Comparison of ENCODE assay signal across 29 cellular contexts in the genomic region with DNA sequence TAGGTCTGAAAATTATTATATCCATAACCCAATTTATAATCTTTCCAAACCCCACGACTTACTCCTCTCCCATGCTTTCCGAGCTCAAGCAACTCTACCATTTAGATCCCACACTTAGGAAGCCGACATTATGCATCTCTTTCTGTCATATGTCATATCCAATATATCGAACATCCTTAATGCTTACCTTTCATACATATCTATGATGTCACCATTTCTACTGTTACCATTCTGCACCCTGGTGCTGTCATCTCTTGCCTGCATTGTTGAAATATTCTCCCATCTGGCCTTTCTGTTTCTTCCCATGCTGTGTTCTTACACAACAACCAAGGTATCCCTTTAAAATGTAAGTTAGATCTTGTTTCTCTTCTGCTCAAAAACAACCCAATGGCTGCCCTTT.
"Had no signal": no experiment of that assay in that cellular context is flagged by ENCODE, and none has a peak within 500 bp of the region (broad histone marks: within the 10 kb centered on the region; RNA-seq: fewer than 3 reads in every experiment).

No MANE protein-coding gene starts in this region.

- H3K36me3 ChIP-seq: stomach, suprapubic skin, thoracic aorta, thyroid gland, tibial artery, tibial nerve, transverse colon, upper lobe of left lung, upper lobe of right lung, uterus, vagina had no signal

- H3K9me3 ChIP-seq: stomach, suprapubic skin, testis, thoracic aorta, thyroid gland, tibial artery, tibial nerve, transverse colon, upper lobe of left lung, upper lobe of right lung, uterus, vagina had no signal

- H3K4me1 ChIP-seq: stomach, suprapubic skin, testis, thyroid gland, tibial artery, tibial nerve, transverse colon, upper lobe of left lung, upper lobe of right lung, uterus, vagina had no signal

- FAIRE-seq: urothelium cell line had no signal

- H3K27me3 ChIP-seq: stomach, suprapubic skin, testis, thyroid gland, tibial artery, tibial nerve, transverse colon, upper lobe of left lung, upper lobe of right lung, uterus, vagina had no signal

- H3K36me3 Mint-ChIP-seq: stimulated activated effector memory CD8-positive, alpha-beta T cell treated with anti-CD3 and anti-CD28 coated beads, Interleukin-12 subunit alpha, Interleukin-12 subunit beta, amount 100 ng/mL, for 72 hours; stimulated activated memory B cell treated with anti-CD40 and anti-IgM and Interleukin-4, amounts not matched to agents 10 μg/mL and 1 μg/mL and 100 μg/mL, for 72 hours; stimulated activated naive B cell treated with anti-CD40 and anti-IgM and Interleukin-4, amounts not matched to agents 10 μg/mL and 1 μg/mL and 100 μg/mL, for 72 hours; type B pancreatic cell had no signal

- H3K27ac ChIP-seq: stomach, suprapubic skin, testis, thoracic aorta, thyroid gland, tibial artery, tibial nerve, transverse colon, upper lobe of left lung, upper lobe of right lung, uterus, vagina had no signal

- H3K4me1 Mint-ChIP-seq: stimulated activated effector memory CD8-positive, alpha-beta T cell treated with anti-CD3 and anti-CD28 coated beads, Interleukin-12 subunit alpha, Interleukin-12 subunit beta, amount 100 ng/mL, for 72 hours; stimulated activated memory B cell treated with anti-CD40 and anti-IgM and Interleukin-4, amounts not matched to agents 10 μg/mL and 1 μg/mL and 100 μg/mL, for 72 hours; stimulated activated naive B cell treated with anti-CD40 and anti-IgM and Interleukin-4, amounts not matched to agents 10 μg/mL and 1 μg/mL and 100 μg/mL, for 72 hours; stimulated activated naive CD8-positive, alpha-beta T cell treated with anti-CD3 and anti-CD28 coated beads, Interleukin-15, amount 100 ng/mL, for 72 hours had no signal

- H3K27me3 Mint-ChIP-seq: stimulated activated memory B cell treated with anti-CD40 and anti-IgM and Interleukin-4, amounts not matched to agents 10 μg/mL and 1 μg/mL and 100 μg/mL, for 72 hours; stimulated activated naive B cell treated with anti-CD40 and anti-IgM and Interleukin-4, amounts not matched to agents 10 μg/mL and 1 μg/mL and 100 μg/mL, for 72 hours; stimulated activated naive CD8-positive, alpha-beta T cell treated with anti-CD3 and anti-CD28 coated beads, Interleukin-15, amount 100 ng/mL, for 72 hours; stimulated activated naive CD8-positive, alpha-beta T cell treated with anti-CD3 and anti-CD28 coated beads, Interleukin-15, Interleukin-2, amounts not matched to agents 100 ng/mL and 50 ng/mL, for 24 hours; type B pancreatic cell had no signal

- H3K4me3 Mint-ChIP-seq: stimulated activated effector memory CD8-positive, alpha-beta T cell treated with anti-CD3 and anti-CD28 coated beads, Interleukin-12 subunit alpha, Interleukin-12 subunit beta, amount 100 ng/mL, for 72 hours; stimulated activated memory B cell treated with anti-CD40 and anti-IgM and Interleukin-4, amounts not matched to agents 10 μg/mL and 1 μg/mL and 100 μg/mL, for 72 hours; stimulated activated naive B cell treated with anti-CD40 and anti-IgM and Interleukin-4, amounts not matched to agents 10 μg/mL and 1 μg/mL and 100 μg/mL, for 72 hours; stimulated activated naive CD8-positive, alpha-beta T cell treated with anti-CD3 and anti-CD28 coated beads, Interleukin-15, amount 100 ng/mL, for 72 hours; stimulated activated naive CD8-positive, alpha-beta T cell treated with anti-CD3 and anti-CD28 coated beads, Interleukin-15, Interleukin-2, amounts not matched to agents 100 ng/mL and 50 ng/mL, for 24 hours; type B pancreatic cell had no signal

- DNase-seq: stimulated activated CD4-positive, alpha-beta T cell treated with anti-CD3 and anti-CD28 coated beads, Interleukin-2, amount 100 ng/mL, for 48 hours; stimulated activated CD4-positive, alpha-beta T cell treated with anti-CD3 and anti-CD28 coated beads, Interleukin-4, amount 100 ng/mL, for 1 hour; stimulated activated CD4-positive, alpha-beta T cell treated with anti-CD3 and anti-CD28 coated beads, Interleukin-4, amount 100 ng/mL, for 24 hours; stimulated activated CD4-positive, alpha-beta T cell treated with anti-CD3 and anti-CD28 coated beads, Interleukin-4, amount 100 ng/mL, for 4 hours; stimulated activated CD8-positive, alpha-beta memory T cell treated with anti-CD3 and anti-CD28 coated beads, Interleukin-4, amount 100 ng/mL, for 48 hours; stimulated activated naive B cell treated with anti-CD40 and anti-IgM and Interleukin-4, amounts not matched to agents 10 μg/mL and 1 μg/mL and 100 μg/mL, for 72 hours; stimulated activated naive CD4-positive, alpha-beta T cell; stimulated activated naive CD4-positive, alpha-beta T cell treated with Interleukin-2 at 50 U/mL for 16 hours; stimulated activated naive CD8-positive, alpha-beta T cell treated with anti-CD3 and anti-CD28 coated beads, Interleukin-15, amount 100 ng/mL, for 72 hours; stimulated activated naive CD8-positive, alpha-beta T cell treated with anti-CD3 and anti-CD28 coated beads, Interleukin-15, Interleukin-2, amounts not matched to agents 100 U/mL and 50 U/mL, for 24 hours; stomach; substantia nigra; testis; thyroid gland; tibial artery; transverse colon; trophoblast cell; upper lobe of left lung; upper lobe of right lung; uterus had no signal

- H3K9me3 Mint-ChIP-seq: stimulated activated memory B cell treated with anti-CD40 and anti-IgM and Interleukin-4, amounts not matched to agents 10 μg/mL and 1 μg/mL and 100 μg/mL, for 72 hours; stimulated activated naive B cell treated with anti-CD40 and anti-IgM and Interleukin-4, amounts not matched to agents 10 μg/mL and 1 μg/mL and 100 μg/mL, for 72 hours; type B pancreatic cell had no signal

- H3K27ac Mint-ChIP-seq: stimulated activated effector memory CD8-positive, alpha-beta T cell treated with anti-CD3 and anti-CD28 coated beads, Interleukin-12 subunit alpha, Interleukin-12 subunit beta, amount 100 ng/mL, for 72 hours; stimulated activated memory B cell treated with anti-CD40 and anti-IgM and Interleukin-4, amounts not matched to agents 10 μg/mL and 1 μg/mL and 100 μg/mL, for 72 hours; stimulated activated naive B cell treated with anti-CD40 and anti-IgM and Interleukin-4, amounts not matched to agents 10 μg/mL and 1 μg/mL and 100 μg/mL, for 72 hours; stimulated activated naive CD8-positive, alpha-beta T cell treated with anti-CD3 and anti-CD28 coated beads, Interleukin-15, amount 100 ng/mL, for 72 hours; stimulated activated naive CD8-positive, alpha-beta T cell treated with anti-CD3 and anti-CD28 coated beads, Interleukin-15, Interleukin-2, amounts not matched to agents 100 ng/mL and 50 ng/mL, for 24 hours; type B pancreatic cell had no signal

- ATAC-seq: stimulated activated effector memory CD8-positive, alpha-beta T cell treated with anti-CD3 and anti-CD28 coated beads, Interleukin-12 subunit alpha, Interleukin-12 subunit beta, amount 100 ng/mL, for 72 hours; stimulated activated memory B cell treated with anti-CD40 and anti-IgM and Interleukin-4, amounts not matched to agents 10 μg/mL and 1 μg/mL and 100 μg/mL, for 72 hours; stimulated activated naive B cell treated with anti-CD40 and anti-IgM and Interleukin-4, amounts not matched to agents 10 μg/mL and 1 μg/mL and 100 μg/mL, for 72 hours; stimulated activated naive CD8-positive, alpha-beta T cell treated with anti-CD3 and anti-CD28 coated beads, Interleukin-15, amount 100 ng/mL, for 72 hours; stimulated activated naive CD8-positive, alpha-beta T cell treated with anti-CD3 and anti-CD28 coated beads, Interleukin-15, Interleukin-2, amounts not matched to agents 100 U/mL and 50 U/mL, for 24 hours; upper lobe of right lung had no signal

- H3K4me3 ChIP-seq: stomach, suprapubic skin, testis, thoracic aorta, thyroid gland, tibial artery, tibial nerve, transverse colon, upper lobe of left lung, upper lobe of right lung, uterus, vagina had no signal
